In the genomic region with DNA sequence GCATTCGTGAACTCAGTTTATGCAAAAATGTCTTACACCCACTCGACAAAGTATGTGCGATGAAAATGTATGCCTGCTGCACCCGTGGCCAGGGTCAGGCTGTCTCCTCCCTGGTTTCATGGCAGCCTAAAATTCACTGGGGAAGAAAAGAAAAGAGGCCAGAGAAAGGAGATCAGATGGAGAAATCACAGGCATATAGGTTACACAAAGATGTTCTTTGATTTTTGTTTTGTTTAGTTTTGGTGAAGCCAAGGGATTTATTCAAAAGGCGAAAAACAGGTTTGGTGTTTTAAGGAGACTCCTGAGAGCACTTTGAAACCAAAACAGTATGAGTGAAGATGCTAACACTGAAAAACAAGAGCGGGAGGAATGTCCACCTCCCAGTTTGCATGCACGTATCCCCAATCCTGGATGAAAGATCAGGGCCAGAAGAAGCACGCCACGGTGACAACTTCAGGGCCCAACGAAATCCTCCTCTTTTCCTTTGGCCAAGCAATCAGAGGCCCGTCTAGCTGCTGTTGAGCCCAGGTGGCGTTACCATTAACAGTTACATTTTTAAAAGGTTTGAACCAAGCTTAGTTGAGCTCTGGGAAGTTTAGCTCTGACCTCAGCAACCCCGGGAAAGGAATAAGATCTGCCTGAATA, we compare ENCODE assay signal across 3 cellular contexts.
TF ChIP-seq lines count a peak whose summit lies in the region.

No MANE protein-coding gene starts in this region.

TF ChIP-seq in A549, 52 proteins besides CTCF, POLR2A, EP300 and RAD21 (continued from another document):
- TF ChIP-seq, protein P1, sequence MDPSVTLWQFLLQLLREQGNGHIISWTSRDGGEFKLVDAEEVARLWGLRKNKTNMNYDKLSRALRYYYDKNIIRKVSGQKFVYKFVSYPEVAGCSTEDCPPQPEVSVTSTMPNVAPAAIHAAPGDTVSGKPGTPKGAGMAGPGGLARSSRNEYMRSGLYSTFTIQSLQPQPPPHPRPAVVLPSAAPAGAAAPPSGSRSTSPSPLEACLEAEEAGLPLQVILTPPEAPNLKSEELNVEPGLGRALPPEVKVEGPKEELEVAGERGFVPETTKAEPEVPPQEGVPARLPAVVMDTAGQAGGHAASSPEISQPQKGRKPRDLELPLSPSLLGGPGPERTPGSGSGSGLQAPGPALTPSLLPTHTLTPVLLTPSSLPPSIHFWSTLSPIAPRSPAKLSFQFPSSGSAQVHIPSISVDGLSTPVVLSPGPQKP (IDR thresholded peaks at IDR 0.05; ENCODE audit: low read depth, low read length), result no peak
- no peak for TF ChIP-seq CHD4 (IDR thresholded peaks at IDR 0.05; ENCODE audit: borderline replicate concordance)
- TF ChIP-seq HDAC2 (IDR thresholded peaks at IDR 0.05), result no peak
- no peak for TF ChIP-seq HOXA7 (CRISPR knock-in tag; IDR thresholded peaks at IDR 0.05)
- TF ChIP-seq RFX5 (IDR thresholded peaks at IDR 0.05), result no peak
- TF ChIP-seq NPAS2 (CRISPR knock-in tag; IDR thresholded peaks at IDR 0.05; ENCODE audit: borderline replicate concordance), result no peak
- TF ChIP-seq, protein P2, sequence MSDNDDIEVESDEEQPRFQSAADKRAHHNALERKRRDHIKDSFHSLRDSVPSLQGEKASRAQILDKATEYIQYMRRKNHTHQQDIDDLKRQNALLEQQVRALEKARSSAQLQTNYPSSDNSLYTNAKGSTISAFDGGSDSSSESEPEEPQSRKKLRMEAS (IDR thresholded peaks at IDR 0.05), result no peak
- TF ChIP-seq HOXB5 (CRISPR knock-in tag; IDR thresholded peaks at IDR 0.05), result no peak
- TF ChIP-seq MYC (IDR thresholded peaks at IDR 0.05; ENCODE audit: borderline replicate concordance, low read length), result no peak
- no peak for TF ChIP-seq RARB (CRISPR knock-in tag; IDR thresholded peaks at IDR 0.05)
- TF ChIP-seq ZNF302 (CRISPR knock-in tag; IDR thresholded peaks at IDR 0.05), result no peak
- TF ChIP-seq NFE2L2 (conservative IDR thresholded peaks at IDR 0.05; ENCODE audit: low read length), result no peak
- TF ChIP-seq CBX8 (IDR thresholded peaks at IDR 0.05), result no peak
- TF ChIP-seq, protein P3, sequence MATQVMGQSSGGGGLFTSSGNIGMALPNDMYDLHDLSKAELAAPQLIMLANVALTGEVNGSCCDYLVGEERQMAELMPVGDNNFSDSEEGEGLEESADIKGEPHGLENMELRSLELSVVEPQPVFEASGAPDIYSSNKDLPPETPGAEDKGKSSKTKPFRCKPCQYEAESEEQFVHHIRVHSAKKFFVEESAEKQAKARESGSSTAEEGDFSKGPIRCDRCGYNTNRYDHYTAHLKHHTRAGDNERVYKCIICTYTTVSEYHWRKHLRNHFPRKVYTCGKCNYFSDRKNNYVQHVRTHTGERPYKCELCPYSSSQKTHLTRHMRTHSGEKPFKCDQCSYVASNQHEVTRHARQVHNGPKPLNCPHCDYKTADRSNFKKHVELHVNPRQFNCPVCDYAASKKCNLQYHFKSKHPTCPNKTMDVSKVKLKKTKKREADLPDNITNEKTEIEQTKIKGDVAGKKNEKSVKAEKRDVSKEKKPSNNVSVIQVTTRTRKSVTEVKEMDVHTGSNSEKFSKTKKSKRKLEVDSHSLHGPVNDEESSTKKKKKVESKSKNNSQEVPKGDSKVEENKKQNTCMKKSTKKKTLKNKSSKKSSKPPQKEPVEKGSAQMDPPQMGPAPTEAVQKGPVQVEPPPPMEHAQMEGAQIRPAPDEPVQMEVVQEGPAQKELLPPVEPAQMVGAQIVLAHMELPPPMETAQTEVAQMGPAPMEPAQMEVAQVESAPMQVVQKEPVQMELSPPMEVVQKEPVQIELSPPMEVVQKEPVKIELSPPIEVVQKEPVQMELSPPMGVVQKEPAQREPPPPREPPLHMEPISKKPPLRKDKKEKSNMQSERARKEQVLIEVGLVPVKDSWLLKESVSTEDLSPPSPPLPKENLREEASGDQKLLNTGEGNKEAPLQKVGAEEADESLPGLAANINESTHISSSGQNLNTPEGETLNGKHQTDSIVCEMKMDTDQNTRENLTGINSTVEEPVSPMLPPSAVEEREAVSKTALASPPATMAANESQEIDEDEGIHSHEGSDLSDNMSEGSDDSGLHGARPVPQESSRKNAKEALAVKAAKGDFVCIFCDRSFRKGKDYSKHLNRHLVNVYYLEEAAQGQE (IDR thresholded peaks at IDR 0.05), result no peak
- no peak for TF ChIP-seq ZFP36 (IDR thresholded peaks at IDR 0.05; ENCODE audit: borderline replicate concordance, partially characterized antibody)

TF ChIP-seq in GM23338, 12 proteins besides CTCF, POLR2A, EP300 and RAD21 (continued from another document and continues in another):
- TF ChIP-seq JUNB (IDR thresholded peaks at IDR 0.05; ENCODE audit: unreplicated experiment) (no peak), CREB1 (CRISPR knock-in tag; IDR thresholded peaks at IDR 0.05; ENCODE audit: low read depth) (no peak), EZH2phosphoT487 (IDR thresholded peaks at IDR 0.05; ENCODE audit: unreplicated experiment) (no peak), ZNF114 (CRISPR knock-in tag; IDR thresholded peaks at IDR 0.05) (no peak)
- TF ChIP-seq, protein P4, sequence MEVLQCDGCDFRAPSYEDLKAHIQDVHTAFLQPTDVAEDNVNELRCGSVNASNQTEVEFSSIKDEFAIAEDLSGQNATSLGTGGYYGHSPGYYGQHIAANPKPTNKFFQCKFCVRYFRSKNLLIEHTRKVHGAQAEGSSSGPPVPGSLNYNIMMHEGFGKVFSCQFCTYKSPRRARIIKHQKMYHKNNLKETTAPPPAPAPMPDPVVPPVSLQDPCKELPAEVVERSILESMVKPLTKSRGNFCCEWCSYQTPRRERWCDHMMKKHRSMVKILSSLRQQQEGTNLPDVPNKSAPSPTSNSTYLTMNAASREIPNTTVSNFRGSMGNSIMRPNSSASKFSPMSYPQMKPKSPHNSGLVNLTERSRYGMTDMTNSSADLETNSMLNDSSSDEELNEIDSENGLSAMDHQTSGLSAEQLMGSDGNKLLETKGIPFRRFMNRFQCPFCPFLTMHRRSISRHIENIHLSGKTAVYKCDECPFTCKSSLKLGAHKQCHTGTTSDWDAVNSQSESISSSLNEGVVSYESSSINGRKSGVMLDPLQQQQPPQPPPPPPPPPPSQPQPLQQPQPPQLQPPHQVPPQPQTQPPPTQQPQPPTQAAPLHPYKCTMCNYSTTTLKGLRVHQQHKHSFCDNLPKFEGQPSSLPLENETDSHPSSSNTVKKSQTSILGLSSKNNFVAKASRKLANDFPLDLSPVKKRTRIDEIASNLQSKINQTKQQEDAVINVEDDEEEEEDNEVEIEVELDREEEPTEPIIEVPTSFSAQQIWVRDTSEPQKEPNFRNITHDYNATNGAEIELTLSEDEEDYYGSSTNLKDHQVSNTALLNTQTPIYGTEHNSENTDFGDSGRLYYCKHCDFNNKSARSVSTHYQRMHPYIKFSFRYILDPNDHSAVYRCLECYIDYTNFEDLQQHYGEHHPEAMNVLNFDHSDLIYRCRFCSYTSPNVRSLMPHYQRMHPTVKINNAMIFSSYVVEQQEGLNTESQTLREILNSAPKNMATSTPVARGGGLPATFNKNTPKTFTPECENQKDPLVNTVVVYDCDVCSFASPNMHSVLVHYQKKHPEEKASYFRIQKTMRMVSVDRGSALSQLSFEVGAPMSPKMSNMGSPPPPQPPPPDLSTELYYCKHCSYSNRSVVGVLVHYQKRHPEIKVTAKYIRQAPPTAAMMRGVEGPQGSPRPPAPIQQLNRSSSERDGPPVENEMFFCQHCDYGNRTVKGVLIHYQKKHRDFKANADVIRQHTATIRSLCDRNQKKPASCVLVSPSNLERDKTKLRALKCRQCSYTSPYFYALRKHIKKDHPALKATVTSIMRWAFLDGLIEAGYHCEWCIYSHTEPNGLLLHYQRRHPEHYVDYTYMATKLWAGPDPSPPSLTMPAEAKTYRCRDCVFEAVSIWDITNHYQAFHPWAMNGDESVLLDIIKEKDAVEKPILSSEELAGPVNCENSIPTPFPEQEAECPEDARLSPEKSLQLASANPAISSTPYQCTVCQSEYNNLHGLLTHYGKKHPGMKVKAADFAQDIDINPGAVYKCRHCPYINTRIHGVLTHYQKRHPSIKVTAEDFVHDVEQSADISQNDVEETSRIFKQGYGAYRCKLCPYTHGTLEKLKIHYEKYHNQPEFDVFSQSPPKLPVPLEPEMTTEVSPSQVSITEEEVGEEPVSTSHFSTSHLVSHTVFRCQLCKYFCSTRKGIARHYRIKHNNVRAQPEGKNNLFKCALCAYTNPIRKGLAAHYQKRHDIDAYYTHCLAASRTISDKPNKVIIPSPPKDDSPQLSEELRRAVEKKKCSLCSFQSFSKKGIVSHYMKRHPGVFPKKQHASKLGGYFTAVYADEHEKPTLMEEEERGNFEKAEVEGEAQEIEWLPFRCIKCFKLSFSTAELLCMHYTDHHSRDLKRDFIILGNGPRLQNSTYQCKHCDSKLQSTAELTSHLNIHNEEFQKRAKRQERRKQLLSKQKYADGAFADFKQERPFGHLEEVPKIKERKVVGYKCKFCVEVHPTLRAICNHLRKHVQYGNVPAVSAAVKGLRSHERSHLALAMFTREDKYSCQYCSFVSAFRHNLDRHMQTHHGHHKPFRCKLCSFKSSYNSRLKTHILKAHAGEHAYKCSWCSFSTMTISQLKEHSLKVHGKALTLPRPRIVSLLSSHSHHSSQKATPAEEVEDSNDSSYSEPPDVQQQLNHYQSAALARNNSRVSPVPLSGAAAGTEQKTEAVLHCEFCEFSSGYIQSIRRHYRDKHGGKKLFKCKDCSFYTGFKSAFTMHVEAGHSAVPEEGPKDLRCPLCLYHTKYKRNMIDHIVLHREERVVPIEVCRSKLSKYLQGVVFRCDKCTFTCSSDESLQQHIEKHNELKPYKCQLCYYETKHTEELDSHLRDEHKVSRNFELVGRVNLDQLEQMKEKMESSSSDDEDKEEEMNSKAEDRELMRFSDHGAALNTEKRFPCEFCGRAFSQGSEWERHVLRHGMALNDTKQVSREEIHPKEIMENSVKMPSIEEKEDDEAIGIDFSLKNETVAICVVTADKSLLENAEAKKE (CRISPR knock-in tag; IDR thresholded peaks at IDR 0.05), result no peak
- TF ChIP-seq, protein P5, sequence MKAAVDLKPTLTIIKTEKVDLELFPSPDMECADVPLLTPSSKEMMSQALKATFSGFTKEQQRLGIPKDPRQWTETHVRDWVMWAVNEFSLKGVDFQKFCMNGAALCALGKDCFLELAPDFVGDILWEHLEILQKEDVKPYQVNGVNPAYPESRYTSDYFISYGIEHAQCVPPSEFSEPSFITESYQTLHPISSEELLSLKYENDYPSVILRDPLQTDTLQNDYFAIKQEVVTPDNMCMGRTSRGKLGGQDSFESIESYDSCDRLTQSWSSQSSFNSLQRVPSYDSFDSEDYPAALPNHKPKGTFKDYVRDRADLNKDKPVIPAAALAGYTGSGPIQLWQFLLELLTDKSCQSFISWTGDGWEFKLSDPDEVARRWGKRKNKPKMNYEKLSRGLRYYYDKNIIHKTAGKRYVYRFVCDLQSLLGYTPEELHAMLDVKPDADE (IDR thresholded peaks at IDR 0.05), result no peak

TF ChIP-seq in liver, 16 proteins besides CTCF, POLR2A, EP300 and RAD21 (continued from another document):
- no peak for TF ChIP-seq HNF4A (conservative IDR thresholded peaks at IDR 0.05)
- TF ChIP-seq, protein P3 (IDR thresholded peaks at IDR 0.05), result no peak
- TF ChIP-seq, protein P6, sequence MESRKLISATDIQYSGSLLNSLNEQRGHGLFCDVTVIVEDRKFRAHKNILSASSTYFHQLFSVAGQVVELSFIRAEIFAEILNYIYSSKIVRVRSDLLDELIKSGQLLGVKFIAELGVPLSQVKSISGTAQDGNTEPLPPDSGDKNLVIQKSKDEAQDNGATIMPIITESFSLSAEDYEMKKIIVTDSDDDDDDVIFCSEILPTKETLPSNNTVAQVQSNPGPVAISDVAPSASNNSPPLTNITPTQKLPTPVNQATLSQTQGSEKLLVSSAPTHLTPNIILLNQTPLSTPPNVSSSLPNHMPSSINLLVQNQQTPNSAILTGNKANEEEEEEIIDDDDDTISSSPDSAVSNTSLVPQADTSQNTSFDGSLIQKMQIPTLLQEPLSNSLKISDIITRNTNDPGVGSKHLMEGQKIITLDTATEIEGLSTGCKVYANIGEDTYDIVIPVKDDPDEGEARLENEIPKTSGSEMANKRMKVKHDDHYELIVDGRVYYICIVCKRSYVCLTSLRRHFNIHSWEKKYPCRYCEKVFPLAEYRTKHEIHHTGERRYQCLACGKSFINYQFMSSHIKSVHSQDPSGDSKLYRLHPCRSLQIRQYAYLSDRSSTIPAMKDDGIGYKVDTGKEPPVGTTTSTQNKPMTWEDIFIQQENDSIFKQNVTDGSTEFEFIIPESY (IDR thresholded peaks at IDR 0.05), result no peak
- TF ChIP-seq, protein P2 (IDR thresholded peaks at IDR 0.05), result no peak
- TF ChIP-seq GABPA (IDR thresholded peaks at IDR 0.05 in 1 of 2, conservative IDR thresholded peaks at IDR 0.05 in 1 of 2), result no peak
- TF ChIP-seq FOXA1 (IDR thresholded peaks at IDR 0.05), result no peak
- TF ChIP-seq SP1 (IDR thresholded peaks at IDR 0.05), result no peak
